11 cellular contexts compared by ENCODE assay signal in genomic region chr19:2268480-2268830, GRCh38. TPM values are rescaled to one million over a fixed set of nuclear protein-coding genes. Genes with fewer than 3 reads are reported as not detected.
DNase-seq lines count a peak whose midpoint lies in the region; ATAC-seq, FAIRE-seq and TF ChIP-seq lines count a peak whose summit lies in the region.
"Had no signal": no experiment of that assay in that cellular context is flagged by ENCODE, and none has a peak within 500 bp of the region (broad histone marks: within the 10 kb centered on the region; RNA-seq: fewer than 3 reads in every experiment).

No MANE protein-coding gene starts in this region.

- no peak for TF ChIP-seq CTCF in keratinocyte (optimal IDR thresholded peaks at IDR 0.05 in 1 of 3, IDR thresholded peaks at IDR 0.05 in 1 of 3, conservative IDR thresholded peaks at IDR 0.05 in 1 of 3; ENCODE audit: extremely low read depth in 1 of 3, insufficient read depth in 2 of 3, low read length in 3 of 3)

- peaks cover 11% of the 10 kb centered on the region for H3K4me1 ChIP-seq in keratinocyte (ENCODE audit: control insufficient read depth, extremely low read depth, insufficient read depth, low read length)

- no peak for ATAC-seq in stimulated activated naive B cell treated with anti-CD40 and anti-IgM and Interleukin-4, amounts not matched to agents 10 μg/mL and 1 μg/mL and 100 μg/mL, for 72 hours (replicated peaks)
- no peak for ATAC-seq in HG02938 (IDR thresholded peaks at IDR 0.05; ENCODE audit: unreplicated experiment)

- H3K9me3 Mint-ChIP-seq in T-helper 2 cell treated with Interferon-gamma antibody and Interleukin-4, amounts not matched to agents 5 μg/mL and 100 μg/mL, for 36 hours, result no peaks in the 10 kb centered on the region
- H3K9me3 Mint-ChIP-seq in activated CD4-positive, alpha-beta memory T cell treated with anti-CD3 and anti-CD28 coated beads, Interleukin-2, amount 10 ng/mL, durations not matched to agents 7 days and 5 days, result no peaks in the 10 kb centered on the region
- H3K9me3 Mint-ChIP-seq in stimulated activated naive B cell treated with anti-CD40 and anti-IgM and Interleukin-4, amounts not matched to agents 10 μg/mL and 1 μg/mL and 100 μg/mL, for 72 hours, result no peaks in the 10 kb centered on the region

- H3K36me3 ChIP-seq in keratinocyte (ENCODE audit: control insufficient read depth in 2 of 2, extremely low read depth in 1 of 2, insufficient read depth in 2 of 2, low read length in 2 of 2), result peaks cover 5 to 8% of the 10 kb centered on the region in 2 experiments

- peak overlapping the region; percentile 71 for H3K9ac ChIP-seq in keratinocyte (ENCODE audit: control insufficient read depth, extremely low read depth, insufficient read depth, low read length)

- H3K4me3 ChIP-seq in keratinocyte (ENCODE audit: control insufficient read depth in 2 of 3, extremely low read depth in 1 of 3, insufficient read depth in 2 of 3, low read depth in 1 of 3, low read length in 3 of 3), result peak overlapping the region in 1 of 3 experiments; percentile 74

- peak overlapping the region; percentile 87 for H3K4me3 Mint-ChIP-seq in T-helper 2 cell treated with Interferon-gamma antibody and Interleukin-4, amounts not matched to agents 5 μg/mL and 100 μg/mL, for 36 hours
- peak overlapping the region; percentile 90 for H3K4me3 Mint-ChIP-seq in activated CD4-positive, alpha-beta memory T cell treated with anti-CD3 and anti-CD28 coated beads, Interleukin-2, amount 10 ng/mL, durations not matched to agents 7 days and 5 days
- H3K4me3 Mint-ChIP-seq in stimulated activated naive B cell treated with anti-CD40 and anti-IgM and Interleukin-4, amounts not matched to agents 10 μg/mL and 1 μg/mL and 100 μg/mL, for 72 hours, result peak overlapping the region; percentile 91 to 95

- no peaks in the 10 kb centered on the region for H3K9me1 ChIP-seq in keratinocyte (ENCODE audit: control insufficient read depth, extremely low read depth, insufficient read depth, low read length)

- H3K9me3 ChIP-seq in keratinocyte (ENCODE audit: control insufficient read depth, low read depth, low read length), result no peaks in the 10 kb centered on the region

- FAIRE-seq in keratinocyte (lab: Jason Lieb, UNC), result no peak
- FAIRE-seq: bronchial epithelial cell had no signal

- H3K27ac Mint-ChIP-seq in T-helper 2 cell treated with Interferon-gamma antibody and Interleukin-4, amounts not matched to agents 5 μg/mL and 100 μg/mL, for 36 hours, result peak overlapping the region; percentile 10
- H3K27ac Mint-ChIP-seq in activated CD4-positive, alpha-beta memory T cell treated with anti-CD3 and anti-CD28 coated beads, Interleukin-2, amount 10 ng/mL, durations not matched to agents 7 days and 5 days, result no peak overlapping the region
- H3K27ac Mint-ChIP-seq in stimulated activated naive B cell treated with anti-CD40 and anti-IgM and Interleukin-4, amounts not matched to agents 10 μg/mL and 1 μg/mL and 100 μg/mL, for 72 hours, result peak overlapping the region; percentile 51

- peaks cover 20% of the 10 kb centered on the region for H4K20me1 ChIP-seq in keratinocyte (ENCODE audit: control insufficient read depth, extremely low read depth, insufficient read depth, low read length)

- POLR2A ChIA-PET in activated CD4-positive, alpha-beta memory T cell treated with anti-CD3 and anti-CD28 coated beads, Interleukin-2, amount 10 ng/mL, durations not matched to agents 7 days and 5 days (lab: Charles Lee), result interaction anchor here (0.7 to 7.8 kb wide), 6 partner anchors 9 to 352 kb away, joined by 3 to 114 read pairs (median 32); partner anchors contain the start of genes JSRP1 and SF3A2

- peak overlapping the region; percentile 14 for H2AFZ ChIP-seq in keratinocyte (ENCODE audit: control insufficient read depth, low read length)

- no peaks in the 10 kb centered on the region for H3K27me3 ChIP-seq in keratinocyte (ENCODE audit: control insufficient read depth, extremely low read depth, insufficient read depth, low read length)

- peaks cover 19% of the 10 kb centered on the region for H3K36me3 Mint-ChIP-seq in T-helper 2 cell treated with Interferon-gamma antibody and Interleukin-4, amounts not matched to agents 5 μg/mL and 100 μg/mL, for 36 hours (ENCODE audit: low read depth)
- H3K36me3 Mint-ChIP-seq in activated CD4-positive, alpha-beta memory T cell treated with anti-CD3 and anti-CD28 coated beads, Interleukin-2, amount 10 ng/mL, durations not matched to agents 7 days and 5 days (ENCODE audit: low read depth), result peaks cover 25% of the 10 kb centered on the region
- H3K36me3 Mint-ChIP-seq in stimulated activated naive B cell treated with anti-CD40 and anti-IgM and Interleukin-4, amounts not matched to agents 10 μg/mL and 1 μg/mL and 100 μg/mL, for 72 hours, result peaks cover 29 to 34% of the 10 kb centered on the region in 2 donors

- H3K4me1 Mint-ChIP-seq in T-helper 2 cell treated with Interferon-gamma antibody and Interleukin-4, amounts not matched to agents 5 μg/mL and 100 μg/mL, for 36 hours (ENCODE audit: low read depth), result peaks cover 21% of the 10 kb centered on the region
- peaks cover 31% of the 10 kb centered on the region for H3K4me1 Mint-ChIP-seq in activated CD4-positive, alpha-beta memory T cell treated with anti-CD3 and anti-CD28 coated beads, Interleukin-2, amount 10 ng/mL, durations not matched to agents 7 days and 5 days
- H3K4me1 Mint-ChIP-seq in stimulated activated naive B cell treated with anti-CD40 and anti-IgM and Interleukin-4, amounts not matched to agents 10 μg/mL and 1 μg/mL and 100 μg/mL, for 72 hours, result peaks cover 26 to 55% of the 10 kb centered on the region in 2 donors

- dilution Hi-C loops in keratinocyte (cut with MboI; ENCODE audit: extremely low pct_ligation_motif_present, low sequenced_read_pairs), result no loop called here

- H3K27ac ChIP-seq in keratinocyte (ENCODE audit: control insufficient read depth, insufficient read depth, low read length), result no peak overlapping the region

- CTCF ChIA-PET in activated CD4-positive, alpha-beta memory T cell treated with anti-CD3 and anti-CD28 coated beads, Interleukin-2, amount 10 ng/mL, durations not matched to agents 7 days and 5 days (lab: Charles Lee), result no interaction called here

- H3K4me2 ChIP-seq in keratinocyte (ENCODE audit: control insufficient read depth, extremely low read depth, insufficient read depth, low read depth, low read length), result peak overlapping the region; percentile 87

- H3K27me3 Mint-ChIP-seq in T-helper 2 cell treated with Interferon-gamma antibody and Interleukin-4, amounts not matched to agents 5 μg/mL and 100 μg/mL, for 36 hours (ENCODE audit: low read depth), result no peaks in the 10 kb centered on the region
- no peaks in the 10 kb centered on the region for H3K27me3 Mint-ChIP-seq in activated CD4-positive, alpha-beta memory T cell treated with anti-CD3 and anti-CD28 coated beads, Interleukin-2, amount 10 ng/mL, durations not matched to agents 7 days and 5 days
- H3K27me3 Mint-ChIP-seq in stimulated activated naive B cell treated with anti-CD40 and anti-IgM and Interleukin-4, amounts not matched to agents 10 μg/mL and 1 μg/mL and 100 μg/mL, for 72 hours, result no peaks in the 10 kb centered on the region

- H3K79me2 ChIP-seq in keratinocyte (ENCODE audit: control insufficient read depth, insufficient read depth, low read length), result peaks cover 36% of the 10 kb centered on the region

- no peak for DNase-seq in T-helper 2 cell treated with Interferon-gamma antibody and Interleukin-4, amounts not matched to agents 5 μg/mL and 100 μg/mL, for 36 hours (ENCODE audit: low spot score)
- DNase-seq in T-helper 2 cell (no peak), keratinocyte (ENCODE audit: low read depth, low spot score) (no peak), NCI-H1436 (lab: John Stamatoyannopoulos, UW) (no peak), NCI-H2171 treated with DMSO at 0.1 percent for 48 hours (lab: John Stamatoyannopoulos, UW) (no peak)
- DNase-seq in activated CD4-positive, alpha-beta memory T cell treated with anti-CD3 and anti-CD28 coated beads, Interleukin-2, amount 10 ng/mL, durations not matched to agents 7 days and 5 days, result no peak
- DNase-seq in stimulated activated naive B cell treated with anti-CD40 and anti-IgM and Interleukin-4, amounts not matched to agents 10 μg/mL and 1 μg/mL and 100 μg/mL, for 72 hours, result no peak

RNA-seq across cellular contexts. Expression of gene JSRP1, which starts 12.2 kb away (rescaled TPM):
- 1 to 10 TPM in 1 of 2 experiments, under 1 TPM in 1; 0.73 to 1.3 TPM for total RNA-seq in activated CD4-positive, alpha-beta memory T cell treated with anti-CD3 and anti-CD28 coated beads, Interleukin-2, amount 10 ng/mL, durations not matched to agents 7 days and 5 days
- polyA plus RNA-seq in keratinocyte, result not detected in 3 replicates
- not detected for polyA plus RNA-seq in keratinocyte (2011; ENCODE audit: low read depth)
- polyA plus RNA-seq in keratinocyte (2011; cell fraction: cytosol; rRNA removed), result 0.27 TPM in 1 of 2 replicates, not detected in the other
- polyA plus RNA-seq in keratinocyte (2011; cell fraction: nucleus; rRNA removed), result not detected in 2 replicates
- 0.49 and 0.66 TPM in 2 replicates for polyA plus RNA-seq in keratinocyte (2012; ENCODE audit: low replicate concordance)
- polyA minus RNA-seq in keratinocyte, result not detected in 3 replicates
- polyA minus RNA-seq in keratinocyte (2011; cell fraction: cytosol; rRNA and poly(A)+ RNA removed), result not detected
- not detected in 2 replicates for polyA minus RNA-seq in keratinocyte (2011; cell fraction: nucleus; rRNA and poly(A)+ RNA removed)
- total RNA-seq: bronchial epithelial cell, temporal lobe had no signal
- polyA plus RNA-seq: AG04450 had no signal

RNA-seq across cellular contexts. Expression of gene PEAK3, which starts 13.5 kb away (rescaled TPM):
- under 1 TPM; 0.70 to 0.88 TPM for total RNA-seq in activated CD4-positive, alpha-beta memory T cell treated with anti-CD3 and anti-CD28 coated beads, Interleukin-2, amount 10 ng/mL, durations not matched to agents 7 days and 5 days
- not detected in 3 replicates for polyA plus RNA-seq in keratinocyte
- not detected for polyA plus RNA-seq in keratinocyte (2011; ENCODE audit: low read depth)
- not detected in 2 replicates for polyA plus RNA-seq in keratinocyte (2011; cell fraction: cytosol; rRNA removed)
- not detected in 2 replicates for polyA plus RNA-seq in keratinocyte (2011; cell fraction: nucleus; rRNA removed)
- polyA plus RNA-seq in keratinocyte (2012; ENCODE audit: low replicate concordance), result 0.03 and 0.37 TPM in 2 replicates
- not detected in 3 replicates for polyA minus RNA-seq in keratinocyte
- polyA minus RNA-seq in keratinocyte (2011; cell fraction: cytosol; rRNA and poly(A)+ RNA removed), result not detected
- not detected in 2 replicates for polyA minus RNA-seq in keratinocyte (2011; cell fraction: nucleus; rRNA and poly(A)+ RNA removed)
- total RNA-seq: bronchial epithelial cell had no signal

RNA-seq across cellular contexts. Expression of gene AMH, which starts 19.3 kb away (rescaled TPM):
- 1 to 10 TPM; 4.6 to 7.6 TPM for total RNA-seq in activated CD4-positive, alpha-beta memory T cell treated with anti-CD3 and anti-CD28 coated beads, Interleukin-2, amount 10 ng/mL, durations not matched to agents 7 days and 5 days
- polyA plus RNA-seq in keratinocyte, result 0.02 to 0.15 TPM (median 0.07 TPM) in 3 replicates
- 0.19 TPM for polyA plus RNA-seq in keratinocyte (2011; ENCODE audit: low read depth)
- not detected in 2 replicates for polyA plus RNA-seq in keratinocyte (2011; cell fraction: cytosol; rRNA removed)
- 0.41 and 0.85 TPM in 2 replicates for polyA plus RNA-seq in keratinocyte (2011; cell fraction: nucleus; rRNA removed)
- 0.08 and 0.56 TPM in 2 replicates for polyA plus RNA-seq in keratinocyte (2012; ENCODE audit: low replicate concordance)
- polyA minus RNA-seq in keratinocyte, result not detected in 3 replicates
- not detected for polyA minus RNA-seq in keratinocyte (2011; cell fraction: cytosol; rRNA and poly(A)+ RNA removed)
- 0.21 and 0.54 TPM in 2 replicates for polyA minus RNA-seq in keratinocyte (2011; cell fraction: nucleus; rRNA and poly(A)+ RNA removed)
- polyA plus RNA-seq: AG04450 had no signal

RNA-seq across cellular contexts. Expression of gene SF3A2, which starts 31.8 kb away (rescaled TPM):
- total RNA-seq in activated CD4-positive, alpha-beta memory T cell treated with anti-CD3 and anti-CD28 coated beads, Interleukin-2, amount 10 ng/mL, durations not matched to agents 7 days and 5 days, result 100 to 1,000 TPM; 137 to 145 TPM
- polyA plus RNA-seq in keratinocyte, result 4.7 to 24.1 TPM (median 4.7 TPM) in 3 replicates
- 41.0 TPM for polyA plus RNA-seq in keratinocyte (2011; ENCODE audit: low read depth)
- polyA plus RNA-seq in keratinocyte (2011; cell fraction: cytosol; rRNA removed), result 6.9 and 16.1 TPM in 2 replicates
- polyA plus RNA-seq in keratinocyte (2011; cell fraction: nucleus; rRNA removed), result 17.1 and 21.8 TPM in 2 replicates
- 40.1 and 59.6 TPM in 2 replicates for polyA plus RNA-seq in keratinocyte (2012; ENCODE audit: low replicate concordance)
- polyA minus RNA-seq in keratinocyte, result 6.7 to 25.7 TPM (median 7.2 TPM) in 3 replicates
- polyA minus RNA-seq in keratinocyte (2011; cell fraction: cytosol; rRNA and poly(A)+ RNA removed), result 37.4 TPM
- 31.1 and 35.7 TPM in 2 replicates for polyA minus RNA-seq in keratinocyte (2011; cell fraction: nucleus; rRNA and poly(A)+ RNA removed)

RNA-seq across cellular contexts. Expression of gene PLEKHJ1, which starts 32.3 kb away (rescaled TPM):
- 10 to 100 TPM; 58.3 to 60.4 TPM for total RNA-seq in activated CD4-positive, alpha-beta memory T cell treated with anti-CD3 and anti-CD28 coated beads, Interleukin-2, amount 10 ng/mL, durations not matched to agents 7 days and 5 days
- 36.8 to 53.1 TPM (median 46.8 TPM) in 3 replicates for polyA plus RNA-seq in keratinocyte
- 25.8 TPM for polyA plus RNA-seq in keratinocyte (2011; ENCODE audit: low read depth)
- 23.6 and 46.0 TPM in 2 replicates for polyA plus RNA-seq in keratinocyte (2011; cell fraction: cytosol; rRNA removed)
- polyA plus RNA-seq in keratinocyte (2011; cell fraction: nucleus; rRNA removed), result 64.9 and 73.8 TPM in 2 replicates
- polyA plus RNA-seq in keratinocyte (2012; ENCODE audit: low replicate concordance), result 34.3 and 44.2 TPM in 2 replicates
- 16.2 to 34.2 TPM (median 19.7 TPM) in 3 replicates for polyA minus RNA-seq in keratinocyte
- polyA minus RNA-seq in keratinocyte (2011; cell fraction: cytosol; rRNA and poly(A)+ RNA removed), result 25.3 TPM
- polyA minus RNA-seq in keratinocyte (2011; cell fraction: nucleus; rRNA and poly(A)+ RNA removed), result 15.6 and 19.9 TPM in 2 replicates
